ENCODE assay signal across 8 cellular contexts in the genomic region with DNA sequence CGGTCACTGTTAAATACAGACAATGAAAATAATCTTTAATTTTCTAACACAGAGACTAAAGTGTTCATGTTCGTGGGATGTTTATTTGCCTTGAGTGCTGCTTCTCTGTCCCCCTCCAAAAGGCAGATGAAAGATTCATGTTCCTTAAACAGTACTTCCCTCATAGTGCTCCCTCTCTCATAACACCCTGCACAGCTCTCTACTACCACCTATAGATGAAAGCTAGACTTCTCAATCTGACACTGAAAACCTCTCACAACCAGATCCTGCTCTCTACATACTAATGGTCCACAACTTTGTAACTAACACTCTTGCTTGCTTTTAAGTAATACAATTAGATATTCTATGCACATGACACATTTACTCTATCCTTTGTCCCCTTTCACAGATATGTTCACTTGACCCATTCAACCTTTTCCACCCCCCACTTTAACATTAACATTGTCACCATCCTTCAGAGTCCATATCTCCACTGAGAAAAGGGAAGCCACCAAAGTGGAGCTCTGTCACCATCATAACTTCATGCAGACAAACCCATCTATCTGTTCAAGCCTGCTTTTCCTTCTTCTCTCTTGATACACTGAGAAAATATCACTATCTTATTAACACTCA.
DNase-seq lines count a peak whose midpoint lies in the region; ATAC-seq and TF ChIP-seq lines count a peak whose summit lies in the region.

No MANE protein-coding gene starts in this region.

- TF ChIP-seq CTCF in AG10803 (conservative IDR thresholded peaks at IDR 0.05; ENCODE audit: low read length) (peak; percentile 75), gastroesophageal sphincter (IDR thresholded peaks at IDR 0.05) (peak; percentile 22 to 63 (median 26))

- WGBS in gastroesophageal sphincter (ENCODE audit: low coverage in 1 of 2), 2 donors: 36 to 48% methylated on average over 2 of the region's 2 CpGs

- H3K27me3 ChIP-seq in gastroesophageal sphincter: no peaks in the 10 kb centered on the region

- no peak for TF ChIP-seq EP300 in gastroesophageal sphincter (IDR thresholded peaks at IDR 0.05)

- H3K27ac ChIP-seq in gastroesophageal sphincter: no peak overlapping the region

- no peak overlapping the region for H3K4me3 Mint-ChIP-seq in stimulated activated effector memory CD8-positive, alpha-beta T cell treated with anti-CD3 and anti-CD28 coated beads, Interleukin-12 subunit alpha, Interleukin-12 subunit beta, amount 100 ng/mL, for 72 hours

- no peak overlapping the region for H3K27ac Mint-ChIP-seq in stimulated activated effector memory CD8-positive, alpha-beta T cell treated with anti-CD3 and anti-CD28 coated beads, Interleukin-12 subunit alpha, Interleukin-12 subunit beta, amount 100 ng/mL, for 72 hours

- ATAC-seq in GM18517 (IDR thresholded peaks at IDR 0.05; ENCODE audit: unreplicated experiment) (peak; percentile 76), HG03280 (IDR thresholded peaks at IDR 0.05; ENCODE audit: unreplicated experiment) (peak; percentile 74), gastroesophageal sphincter (no peak)
- peak; percentile 45 for ATAC-seq in stimulated activated effector memory CD8-positive, alpha-beta T cell treated with anti-CD3 and anti-CD28 coated beads, Interleukin-12 subunit alpha, Interleukin-12 subunit beta, amount 100 ng/mL, for 72 hours

- H3K9me3 ChIP-seq in gastroesophageal sphincter: no peaks in the 10 kb centered on the region

- no peaks in the 10 kb centered on the region for H3K36me3 ChIP-seq in gastroesophageal sphincter

- no peaks in the 10 kb centered on the region for H3K4me1 Mint-ChIP-seq in stimulated activated effector memory CD8-positive, alpha-beta T cell treated with anti-CD3 and anti-CD28 coated beads, Interleukin-12 subunit alpha, Interleukin-12 subunit beta, amount 100 ng/mL, for 72 hours

- peaks cover 0 to 13% (median 0%) of the 10 kb centered on the region in 3 donors for H3K4me1 ChIP-seq in gastroesophageal sphincter

- TF ChIP-seq POLR2A in gastroesophageal sphincter (IDR thresholded peaks at IDR 0.05): no peak

- H3K4me3 ChIP-seq in AG10803 (ENCODE audit: low read length) (no peak overlapping the region), gastroesophageal sphincter (no peak overlapping the region)

- peaks cover 4% of the 10 kb centered on the region for H3K9me3 Mint-ChIP-seq in stimulated activated effector memory CD8-positive, alpha-beta T cell treated with anti-CD3 and anti-CD28 coated beads, Interleukin-12 subunit alpha, Interleukin-12 subunit beta, amount 100 ng/mL, for 72 hours

- DNase-seq in AG10803 (ENCODE audit: low read depth): peak; percentile 16
- DNase-seq in RPMI7951 (ENCODE audit: low read depth): peak; percentile 4
- no peak for DNase-seq in stimulated activated effector memory CD8-positive, alpha-beta T cell treated with anti-CD3 and anti-CD28 coated beads, Interleukin-12 subunit alpha, Interleukin-12 subunit beta, amount 100 ng/mL, for 72 hours (ENCODE audit: low spot score in 2 of 2)
- no peak for DNase-seq in stimulated activated CD4-positive, alpha-beta T cell treated with anti-CD3 and anti-CD28 coated beads, Interleukin-15, amount 100 ng/mL, for 24 hours
- no peak for DNase-seq in NK-92 (lab: John Stamatoyannopoulos, UW; ENCODE audit: unreplicated experiment)

- no peaks in the 10 kb centered on the region for H3K36me3 Mint-ChIP-seq in stimulated activated effector memory CD8-positive, alpha-beta T cell treated with anti-CD3 and anti-CD28 coated beads, Interleukin-12 subunit alpha, Interleukin-12 subunit beta, amount 100 ng/mL, for 72 hours

Comparison
In these comparisons a context has a peak if more than half of its experiments do, and no peak if none do; other contexts are left out.
1. DNase-seq: peak in AG10803 (single experiment) and RPMI7951 (single experiment); none in stimulated activated effector memory CD8-positive, alpha-beta T cell treated with anti-CD3 and anti-CD28 coated beads, Interleukin-12 subunit alpha, Interleukin-12 subunit beta, amount 100 ng/mL, for 72 hours (0 of 2), stimulated activated CD4-positive, alpha-beta T cell treated with anti-CD3 and anti-CD28 coated beads, Interleukin-15, amount 100 ng/mL, for 24 hours (single experiment) and NK-92 (single experiment).